20 cellular contexts compared by ENCODE assay signal in the genomic region with DNA sequence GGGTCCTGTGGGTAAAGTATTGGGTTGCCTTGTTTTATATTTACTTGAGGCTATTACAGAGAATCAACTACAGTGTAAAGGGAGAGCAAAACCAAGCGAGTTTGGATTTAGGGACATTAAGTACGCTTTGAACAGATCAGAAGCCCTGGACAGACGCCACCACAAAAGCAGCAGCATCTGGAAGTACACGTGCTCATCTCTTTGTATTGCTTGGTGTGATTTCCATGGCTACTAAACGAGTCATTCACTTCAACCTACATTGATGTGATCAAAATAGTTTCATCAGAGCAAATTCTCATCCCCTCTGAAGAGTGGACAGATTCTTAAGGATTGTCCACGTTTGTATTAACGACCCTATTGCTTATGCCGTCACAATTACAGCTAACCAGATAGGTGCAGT.
DNase-seq lines count a peak whose midpoint lies in the region; TF ChIP-seq lines count a peak whose summit lies in the region.
"Had no signal": no experiment of that assay in that cellular context is flagged by ENCODE, and none has a peak within 500 bp of the region (broad histone marks: within the 10 kb centered on the region; RNA-seq: fewer than 3 reads in every experiment).

No MANE protein-coding gene starts in this region.

- DNase-seq in NCI-H2171 treated with DMSO at 0.1 percent for 48 hours (lab: John Stamatoyannopoulos, UW) (peak; percentile 27), NCI-H2171 (lab: John Stamatoyannopoulos, UW) (no peak), astrocyte of the hippocampus (ENCODE audit: low read depth, low spot score) (peak; percentile 17), iris pigment epithelial cell (ENCODE audit: low read depth) (peak; percentile 67), suprapubic skin (ENCODE audit: low spot score in 2 of 2) (peak in 1 of 2 donors; percentile 79), midbrain (lab: John Stamatoyannopoulos, UW) (no peak), G401 (ENCODE audit: low spot score) (no peak)
- DNase-seq in activated CD4-positive, alpha-beta T cell treated with anti-CD3 and anti-CD28 coated beads, Interleukin-2, amount 10 ng/mL, durations not matched to agents 24 days and 14 days: no peak
- DNase-seq: activated CD4-positive, alpha-beta T cell treated with anti-CD3 and anti-CD28 coated beads for 48 hours; activated T-cell treated with anti-CD3 and anti-CD28 coated beads, Interleukin-2, amount 50 U/mL, for 1 hour; CD4-positive, alpha-beta memory T cell; central memory CD4-positive, alpha-beta T cell; endodermal cell; HCEC 1CT; mesendoderm; trophoblast cell had no signal

- peak overlapping the region; percentile 34 for H3K27ac ChIP-seq in suprapubic skin
- H3K27ac ChIP-seq: SK-N-MC, skin epidermis had no signal

- H3K4me1 Mint-ChIP-seq in activated CD4-positive, alpha-beta T cell treated with anti-CD3 and anti-CD28 coated beads, Interleukin-2, amount 10 ng/mL, durations not matched to agents 24 days and 14 days: no peaks in the 10 kb centered on the region
- H3K4me1 Mint-ChIP-seq: CD4-positive, alpha-beta memory T cell had no signal

- H3K36me3 ChIP-seq in suprapubic skin: no peaks in the 10 kb centered on the region

- H3K4me1 ChIP-seq in suprapubic skin: peaks cover 45% of the 10 kb centered on the region

- H3K9me3 ChIP-seq in suprapubic skin: no peaks in the 10 kb centered on the region

- no peaks in the 10 kb centered on the region for H3K27me3 ChIP-seq in suprapubic skin

- H3K4me3 ChIP-seq in suprapubic skin: no peak overlapping the region
- H3K4me3 ChIP-seq: SK-N-MC, skin epidermis had no signal

- no peaks in the 10 kb centered on the region for H3K9me3 Mint-ChIP-seq in activated CD4-positive, alpha-beta T cell treated with anti-CD3 and anti-CD28 coated beads, Interleukin-2, amount 10 ng/mL, durations not matched to agents 24 days and 14 days
- H3K9me3 Mint-ChIP-seq: endodermal cell had no signal

- intact Hi-C loops in activated CD4-positive, alpha-beta T cell treated with anti-CD3 and anti-CD28 coated beads, Interleukin-2, amount 10 ng/mL, durations not matched to agents 24 days and 14 days (cut with micrococcal nuclease): no loop called here

- TF ChIP-seq CTCF in suprapubic skin (IDR thresholded peaks at IDR 0.05): no peak

- no peaks in the 10 kb centered on the region for H3K27me3 Mint-ChIP-seq in activated CD4-positive, alpha-beta T cell treated with anti-CD3 and anti-CD28 coated beads, Interleukin-2, amount 10 ng/mL, durations not matched to agents 24 days and 14 days

- H3K36me3 Mint-ChIP-seq in activated CD4-positive, alpha-beta T cell treated with anti-CD3 and anti-CD28 coated beads, Interleukin-2, amount 10 ng/mL, durations not matched to agents 24 days and 14 days (ENCODE audit: low read depth): no peaks in the 10 kb centered on the region
- H3K36me3 Mint-ChIP-seq: activated naive CD8-positive, alpha-beta T cell; CD4-positive, alpha-beta memory T cell; IgD-negative memory B cell had no signal

- no peak overlapping the region for H3K27ac Mint-ChIP-seq in activated CD4-positive, alpha-beta T cell treated with anti-CD3 and anti-CD28 coated beads, Interleukin-2, amount 10 ng/mL, durations not matched to agents 24 days and 14 days
- H3K27ac Mint-ChIP-seq: activated naive CD8-positive, alpha-beta T cell; CD4-positive, alpha-beta memory T cell; endodermal cell; IgD-negative memory B cell had no signal

- in situ Hi-C loops in G401 (cut with HindIII; ENCODE audit: low sequenced_read_pairs): no loop called here

- no peak for TF ChIP-seq EP300 in suprapubic skin (IDR thresholded peaks at IDR 0.05)

- H3K4me3 Mint-ChIP-seq in activated CD4-positive, alpha-beta T cell treated with anti-CD3 and anti-CD28 coated beads, Interleukin-2, amount 10 ng/mL, durations not matched to agents 24 days and 14 days: no peak overlapping the region
- H3K4me3 Mint-ChIP-seq: activated naive CD8-positive, alpha-beta T cell; CD4-positive, alpha-beta memory T cell; endodermal cell; IgD-negative memory B cell had no signal

- 61% methylated on average over 8 of the region's 8 CpGs for WGBS in suprapubic skin

- no peak for TF ChIP-seq POLR2A in suprapubic skin (IDR thresholded peaks at IDR 0.05)

Comparison
In these comparisons a context has a peak if more than half of its experiments do, and no peak if none do; other contexts are left out.
1. DNase-seq: peak in NCI-H2171 treated with DMSO at 0.1 percent for 48 hours (single experiment), astrocyte of the hippocampus (single experiment) and iris pigment epithelial cell (single experiment); none in NCI-H2171 (single experiment), midbrain (single experiment), G401 (single experiment) and activated CD4-positive, alpha-beta T cell treated with anti-CD3 and anti-CD28 coated beads, Interleukin-2, amount 10 ng/mL, durations not matched to agents 24 days and 14 days (single experiment).